ENCODE assay signal across 21 cellular contexts in the genomic region with DNA sequence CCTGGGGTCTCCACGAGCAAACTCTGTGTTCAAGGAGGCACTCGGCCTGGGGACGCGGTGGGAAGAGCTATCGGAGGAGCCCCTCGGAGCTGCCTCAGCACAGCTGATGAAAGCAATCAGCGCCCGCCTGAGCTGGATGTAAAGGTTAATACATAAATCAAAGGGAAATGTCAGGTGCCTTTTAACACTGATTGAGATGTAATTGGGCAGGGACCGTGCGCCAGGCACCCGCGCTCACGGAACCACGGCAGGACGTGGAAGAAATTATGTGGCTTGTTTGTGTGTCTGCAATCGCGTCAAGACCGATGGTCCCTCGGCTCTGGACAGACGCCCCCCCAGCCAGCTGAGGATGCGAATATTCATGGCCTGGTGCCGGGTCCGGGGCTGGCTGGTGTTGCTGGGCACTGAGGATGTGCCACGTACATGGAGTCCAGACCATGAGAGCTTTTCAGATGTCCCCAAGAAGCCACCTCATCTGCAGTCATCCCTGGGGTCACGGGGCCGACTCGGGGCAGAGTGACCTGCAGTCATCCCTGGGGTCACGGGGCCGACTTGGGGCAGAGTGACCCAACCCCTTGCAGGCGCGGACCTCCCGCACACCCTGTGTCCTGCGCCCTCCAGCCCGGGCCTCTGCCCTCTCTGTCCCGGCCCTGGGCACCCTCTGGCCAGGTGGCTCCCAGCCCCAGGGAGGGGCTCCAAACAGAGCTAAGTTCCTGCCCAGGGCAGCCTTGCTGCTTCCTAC. TPM values are rescaled to one million over a fixed set of nuclear protein-coding genes. Genes with fewer than 3 reads are reported as not detected.
A peak's percentile ranks its signal among the peaks of the same experiment; 100 is the strongest.
DNase-seq lines count a peak whose midpoint lies in the region; ATAC-seq and TF ChIP-seq lines count a peak whose summit lies in the region.
"Had no signal": no experiment of that assay in that cellular context is flagged by ENCODE, and none has a peak within 500 bp of the region (broad histone marks: within the 10 kb centered on the region; RNA-seq: fewer than 3 reads in every experiment).

No MANE protein-coding gene starts in this region.

- BruUV-seq in Panc1 (replicated peaks; lab: Mats Ljungman, UMichigan): no TSS peak

- DNase-seq in Right ventricle myocardium superior (peak; percentile 27), right atrium auricular region (ENCODE audit: low spot score) (no peak), Panc1 (ENCODE audit: low read depth, low spot score) (no peak), left lung (peak; percentile 21 to 63), sigmoid colon (peak; percentile 59), SKM-1 (lab: John Stamatoyannopoulos, UW; ENCODE audit: unreplicated experiment) (no peak)
- no peak for DNase-seq in stimulated activated CD4-positive, alpha-beta T cell treated with anti-CD3 and anti-CD28 coated beads, Interleukin-4, amount 100 ng/mL, for 1 hour
- DNase-seq: CD4-positive, alpha-beta T cell; DND-41; KG1; NCI-H1092; NCI-H146; NCI-H2029 treated with DMSO at 0.1 percent for 48 hours; NCI-H524 treated with DMSO at 0.1 percent for 48 hours; OCI-M1; SHP77 treated with DMSO at 0.1 percent for 48 hours had no signal

- CTCF ChIA-PET in Panc1 (lab: Charles Lee): no interaction called here

- H3K4me1 ChIP-seq in right atrium auricular region: no peaks in the 10 kb centered on the region
- no peaks in the 10 kb centered on the region for H3K4me1 ChIP-seq in Panc1 (ENCODE audit: control insufficient read depth, insufficient read depth, low read length)
- no peaks in the 10 kb centered on the region for H3K4me1 ChIP-seq in left lung
- H3K4me1 ChIP-seq in sigmoid colon: no peaks in the 10 kb centered on the region
- H3K4me1 ChIP-seq: Caco-2 had no signal

- POLR2A ChIA-PET in Panc1 (lab: Charles Lee): no interaction called here

- TF ChIP-seq EP300 in sigmoid colon (IDR thresholded peaks at IDR 0.05): no peak

- no peaks in the 10 kb centered on the region for H3K27me3 ChIP-seq in right atrium auricular region
- no peaks in the 10 kb centered on the region for H3K27me3 ChIP-seq in Panc1 (ENCODE audit: control insufficient read depth, insufficient read depth, low read length)
- peaks cover 0 to 12% of the 10 kb centered on the region in 2 donors for H3K27me3 ChIP-seq in left lung
- H3K27me3 ChIP-seq in sigmoid colon: peaks cover 0 to 4% (median 3%) of the 10 kb centered on the region in 3 donors

- no peaks in the 10 kb centered on the region for H3K36me3 ChIP-seq in right atrium auricular region
- no peaks in the 10 kb centered on the region for H3K36me3 ChIP-seq in Panc1 (ENCODE audit: control insufficient read depth, insufficient read depth, low read length)
- no peaks in the 10 kb centered on the region for H3K36me3 ChIP-seq in left lung
- no peaks in the 10 kb centered on the region for H3K36me3 ChIP-seq in sigmoid colon

- H3K27ac ChIP-seq in right atrium auricular region: no peak overlapping the region
- no peak overlapping the region for H3K27ac ChIP-seq in Panc1 (ENCODE audit: low read length)
- no peak overlapping the region for H3K27ac ChIP-seq in left lung
- H3K27ac ChIP-seq in sigmoid colon: no peak overlapping the region
- H3K27ac ChIP-seq: SK-N-MC had no signal

- 88% methylated on average over 35 of the region's 35 CpGs for WGBS in sigmoid colon, 2 donors

- ATAC-seq in Right ventricle myocardium superior (ENCODE audit: poor library complexity) (no peak), Panc1 (0 out of 2 replicates have a peak, but pooled peaks have one; percentile 7), left lung (no peak), HG02840 (IDR thresholded peaks at IDR 0.05; ENCODE audit: low FRiP score, unreplicated experiment) (no peak)
- ATAC-seq: GM12878 had no signal

- H3K9me3 ChIP-seq in right atrium auricular region: peaks cover 0 to 13% of the 10 kb centered on the region in 2 donors
- H3K9me3 ChIP-seq in Panc1 (ENCODE audit: control insufficient read depth, insufficient read depth, low read depth, low read length): 0 out of 2 replicates have a peak, but pooled peaks cover 2% of the 10 kb centered on the region
- peaks cover 0 to 10% of the 10 kb centered on the region in 2 donors for H3K9me3 ChIP-seq in left lung
- H3K9me3 ChIP-seq in sigmoid colon: peaks cover 0 to 2% (median 0%) of the 10 kb centered on the region in 4 donors

- intact Hi-C loops in Right ventricle myocardium superior (cut with DNase I) (no loop called here), Panc1 (cut with micrococcal nuclease; ENCODE audit: unreplicated experiment) (no loop called here), left lung (cut with DNase I) (no loop called here), sigmoid colon (cut with DNase I) (no loop called here)

- in situ Hi-C loops in Panc1 (cut with HindIII; ENCODE audit: low pct_unique_long_range_greater_than_20kb, low sequenced_read_pairs): no loop called here

- no peak overlapping the region for H3K4me3 ChIP-seq in right atrium auricular region
- no peak overlapping the region for H3K4me3 ChIP-seq in Panc1 (ENCODE audit: low read depth in 2 of 2, low read length in 2 of 2)
- H3K4me3 ChIP-seq in left lung: no peak overlapping the region
- no peak overlapping the region for H3K4me3 ChIP-seq in sigmoid colon
- H3K4me3 ChIP-seq: GM12878, SK-N-MC had no signal

- no peak for TF ChIP-seq POLR2A in sigmoid colon (IDR thresholded peaks at IDR 0.05)

- TF ChIP-seq CTCF in right atrium auricular region (IDR thresholded peaks at IDR 0.05) (no peak), Panc1 (IDR thresholded peaks at IDR 0.05) (no peak), left lung (IDR thresholded peaks at IDR 0.05) (no peak), sigmoid colon (IDR thresholded peaks at IDR 0.05) (no peak)

RNA-seq across cellular contexts. Expression of gene FOXL3, which starts 15.6 kb away (rescaled TPM):
- total RNA-seq in Right ventricle myocardium superior (not detected), right atrium auricular region (not detected), Panc1 (2021; ENCODE audit: unreplicated experiment) (not detected), left lung (not detected), sigmoid colon (not detected)
- not detected for polyA plus RNA-seq in Panc1 (2012; ENCODE audit: insufficient read length)
- polyA plus RNA-seq in sigmoid colon: not detected
- total RNA-seq: Caco-2; CD4-positive, alpha-beta T cell; GM12878 had no signal
- polyA plus RNA-seq: BJ, GM12878 had no signal

Comparison
In these comparisons a context has a peak if more than half of its experiments do, and no peak if none do; other contexts are left out.
1. DNase-seq: peak in Right ventricle myocardium superior (single experiment), left lung (2 of 2) and sigmoid colon (single experiment); none in right atrium auricular region (single experiment), Panc1 (single experiment), stimulated activated CD4-positive, alpha-beta T cell treated with anti-CD3 and anti-CD28 coated beads, Interleukin-4, amount 100 ng/mL, for 1 hour (single experiment) and SKM-1 (single experiment).